8 cellular contexts compared by ENCODE assay signal in genomic region chr2:54106631-54107454, GRCh38. TPM values are rescaled to one million over a fixed set of nuclear protein-coding genes. Genes with fewer than 3 reads are reported as not detected.
DNase-seq lines count a peak whose midpoint lies in the region; ATAC-seq and TF ChIP-seq lines count a peak whose summit lies in the region.

No MANE protein-coding gene starts in this region.

- peak; percentile 16 for DNase-seq in activated CD8-positive, alpha-beta memory T cell treated with anti-CD3 and anti-CD28 coated beads, Interleukin-2, amount 50 U/mL, for 1 hour (ENCODE audit: extremely low read depth)
- DNase-seq in activated CD8-positive, alpha-beta memory T cell treated with anti-CD3 and anti-CD28 coated beads, Interleukin-2, amount 50 U/mL, for 48 hours: no peak
- DNase-seq in HCT116 (ENCODE audit: low read depth, low spot score) (peak; percentile 53), NCI-H2107 (lab: John Stamatoyannopoulos, UW) (peak; percentile 3), WTC11 (ENCODE audit: low spot score) (no peak), mesenchymal stem cell (peak; percentile 64), ureter (ENCODE audit: low spot score) (peak; percentile 52)
- peak in 2 of 3 donors; percentile 8 to 28 for DNase-seq in effector memory CD4-positive, alpha-beta T cell

- H3K27ac ChIP-seq in HCT116 (ENCODE audit: low read depth, low read length) (no peak overlapping the region), mesenchymal stem cell (ENCODE audit: low read length, poor library complexity, severe bottlenecking) (no peak overlapping the region)
- H3K27ac ChIP-seq in effector memory CD4-positive, alpha-beta T cell (ENCODE audit: insufficient read depth, low read length, poor library complexity, severe bottlenecking): no peak overlapping the region

- H3K9me3 Mint-ChIP-seq in WTC11: no peaks in the 10 kb centered on the region

- no peak overlapping the region for H3K4ac ChIP-seq in mesenchymal stem cell (ENCODE audit: low read depth in 1 of 2, low read length in 2 of 2)

- CTCF ChIA-PET in HCT116 (lab: Charles Lee): interaction anchor here (0.6 to 2.8 kb wide), 32 partner anchors 8 to 1068 kb away, joined by 3 to 58 read pairs (median 4); partner anchors contain the start of gene ACYP2
- CTCF ChIA-PET in WTC11 (lab: Charles Lee): interaction anchor here (0.6 to 2.6 kb wide), 39 partner anchors 8 to 820 kb away, joined by 3 to 29 read pairs (median 4); no protein-coding TSS in a partner anchor

- peaks cover 12 to 18% of the 10 kb centered on the region in 2 experiments for H3K4me1 ChIP-seq in HCT116 (ENCODE audit: control insufficient read depth in 1 of 2, insufficient read depth in 2 of 2, low read length in 2 of 2)
- H3K4me1 ChIP-seq in effector memory CD4-positive, alpha-beta T cell (ENCODE audit: control insufficient read depth, insufficient read depth, low read length, poor library complexity, severe bottlenecking): peaks cover 7% of the 10 kb centered on the region
- H3K4me1 ChIP-seq in mesenchymal stem cell (ENCODE audit: control insufficient read depth, insufficient read depth, low read depth, low read length): peaks cover 3% of the 10 kb centered on the region

- H3K4me2 ChIP-seq in HCT116 (ENCODE audit: low read length): peak overlapping the region; percentile 27
- no peak overlapping the region for H3K4me2 ChIP-seq in mesenchymal stem cell (ENCODE audit: low read length, poor library complexity, severe bottlenecking)

- H3K18ac ChIP-seq in mesenchymal stem cell (ENCODE audit: low read depth in 1 of 2, low read length in 2 of 2): no peak overlapping the region

- no peaks in the 10 kb centered on the region for H3K36me3 Mint-ChIP-seq in WTC11

- H3K27me3 ChIP-seq in HCT116 (ENCODE audit: insufficient read depth, low read length) (no peaks in the 10 kb centered on the region), mesenchymal stem cell (ENCODE audit: control insufficient read depth in 1 of 2, insufficient read depth in 1 of 2, low read length in 2 of 2) (no peaks in the 10 kb centered on the region)
- no peaks in the 10 kb centered on the region for H3K27me3 ChIP-seq in effector memory CD4-positive, alpha-beta T cell (replicated peaks; ENCODE audit: control insufficient read depth, insufficient read depth, low read length, poor library complexity, severe bottlenecking)

- no peak overlapping the region for H2AK5ac ChIP-seq in mesenchymal stem cell (ENCODE audit: low read length, severe bottlenecking)

- H2AFZ ChIP-seq in HCT116 (ENCODE audit: low read depth, low read length, poor library complexity, severe bottlenecking) (no peak overlapping the region), mesenchymal stem cell (ENCODE audit: low read depth, low read length) (no peak overlapping the region)

- WGBS in mesenchymal stem cell: 67% methylated on average over 10 of the region's 12 CpGs

- TF ChIP-seq CTCF in HCT116 (IDR thresholded peaks at IDR 0.05 in 2 of 3, conservative IDR thresholded peaks at IDR 0.05 in 1 of 3; ENCODE audit: borderline replicate concordance in 1 of 3, insufficient read depth in 1 of 3, low read depth in 2 of 3, low read length in 2 of 3): peak; percentile 74 to 81 (median 78); a peak in 5 of 6 replicates
- TF ChIP-seq CTCF in WTC11 (IDR thresholded peaks at IDR 0.05): peak; percentile 31; the same call in 1 of the 2 replicates

- ATAC-seq in HCT116: peak; percentile 80
- ATAC-seq in WTC11: peak; percentile 45

- H4K8ac ChIP-seq in mesenchymal stem cell (ENCODE audit: low read length): no peak overlapping the region

- H3K9me2 ChIP-seq in HCT116 (ENCODE audit: insufficient read depth): no peaks in the 10 kb centered on the region

- H3K4me3 Mint-ChIP-seq in WTC11: no peak overlapping the region

- H4K20me1 ChIP-seq in HCT116 (ENCODE audit: insufficient read depth): no peaks in the 10 kb centered on the region

- no peak overlapping the region for H2BK12ac ChIP-seq in mesenchymal stem cell (ENCODE audit: low read length in 2 of 2)

- intact Hi-C loops in HCT116 (cut with micrococcal nuclease): loop anchor here (1.0 to 10.0 kb wide), 5 partner anchors 396 to 1068 kb away; no protein-coding TSS in a partner anchor

- H2BK120ac ChIP-seq in mesenchymal stem cell (ENCODE audit: low read depth, low read length): no peak overlapping the region

- no peaks in the 10 kb centered on the region for H3K79me2 ChIP-seq in HCT116 (ENCODE audit: insufficient read depth, low read length)

- RAD21 ChIA-PET in HCT116 (lab: Charles Lee; ENCODE audit: low non-redundant PET in 1 of 2, low total read pairs in 2 of 2, uncharacterized antibody in 2 of 2, unreplicated experiment in 2 of 2): interaction anchor here (0.9 to 1.5 kb wide), 5 partner anchors 54 to 732 kb away, joined by 3 to 9 read pairs (median 4); no protein-coding TSS in a partner anchor

- peak; percentile 88 for TF ChIP-seq RAD21 in HCT116 (IDR thresholded peaks at IDR 0.05; ENCODE audit: low read depth)

- no peaks in the 10 kb centered on the region for H3K27me3 Mint-ChIP-seq in WTC11 (ENCODE audit: low read depth)

- H3K9me3 ChIP-seq in HCT116 (ENCODE audit: control insufficient read depth in 1 of 2, insufficient read depth in 1 of 2, low read depth in 1 of 2, low read length in 2 of 2) (no peaks in the 10 kb centered on the region), mesenchymal stem cell (ENCODE audit: control insufficient read depth, low read length) (no peaks in the 10 kb centered on the region)
- no peaks in the 10 kb centered on the region for H3K9me3 ChIP-seq in effector memory CD4-positive, alpha-beta T cell (ENCODE audit: control insufficient read depth, low read length)

- no peak overlapping the region for H2BK15ac ChIP-seq in mesenchymal stem cell (ENCODE audit: low read depth, poor library complexity, severe bottlenecking)

- H3K27ac Mint-ChIP-seq in WTC11: peak overlapping the region; percentile 32; the same call in 1 of the 2 replicates

- no peak overlapping the region for H4K91ac ChIP-seq in mesenchymal stem cell (ENCODE audit: low read length)

- peaks cover 8% of the 10 kb centered on the region for H3K4me1 Mint-ChIP-seq in WTC11

- H3K14ac ChIP-seq in mesenchymal stem cell (ENCODE audit: low read length in 2 of 2): no peak overlapping the region

- H3K4me3 ChIP-seq in HCT116 (replicated peaks in 1 of 2; ENCODE audit: low read depth in 1 of 2, low read length in 2 of 2): 0 out of 4 replicates have a peak overlapping the region, but pooled peaks of 1 of the 2 experiments have one; percentile 13
- H3K4me3 ChIP-seq in effector memory CD4-positive, alpha-beta T cell (ENCODE audit: insufficient read depth, low read depth, low read length, poor library complexity, severe bottlenecking): no peak overlapping the region
- no peak overlapping the region for H3K4me3 ChIP-seq in mesenchymal stem cell (ENCODE audit: insufficient read depth in 1 of 2, low read depth in 1 of 2, low read length in 2 of 2)

- H2BK5ac ChIP-seq in mesenchymal stem cell (ENCODE audit: low read depth, low read length, poor library complexity, severe bottlenecking): no peak overlapping the region

- POLR2A ChIA-PET in HCT116 (lab: Charles Lee): interaction anchor here (0.6 kb wide), 1 partner anchor 9 kb away, joined by 3 read pairs; the partner anchor contains the start of gene ACYP2
- POLR2A ChIA-PET in WTC11 (lab: Charles Lee): interaction anchor here (0.5 to 0.6 kb wide), 2 partner anchors 45 to 598 kb away, joined by 4 to 8 read pairs; no protein-coding TSS in a partner anchor

- H3K23ac ChIP-seq in mesenchymal stem cell (ENCODE audit: low read length in 2 of 2): no peak overlapping the region

- H3K9ac ChIP-seq in HCT116 (ENCODE audit: low read length) (no peak overlapping the region), mesenchymal stem cell (ENCODE audit: low read length) (peak overlapping the region; percentile 22)

- TF ChIP-seq POLR2A in HCT116 (IDR thresholded peaks at IDR 0.05; ENCODE audit: borderline replicate concordance, extremely low read depth, insufficient read depth, insufficient read length): no peak

- H3K36me3 ChIP-seq in HCT116 (ENCODE audit: control insufficient read depth in 1 of 2, insufficient read depth in 2 of 2, low read length in 2 of 2) (no peaks in the 10 kb centered on the region), mesenchymal stem cell (ENCODE audit: control insufficient read depth in 1 of 2, insufficient read depth in 2 of 2, low read depth in 1 of 2, low read length in 2 of 2) (no peaks in the 10 kb centered on the region)
- H3K36me3 ChIP-seq in effector memory CD4-positive, alpha-beta T cell (ENCODE audit: control insufficient read depth, insufficient read depth, low read length): no peaks in the 10 kb centered on the region

- H3K79me1 ChIP-seq in mesenchymal stem cell (replicated peaks; ENCODE audit: low read length, poor library complexity, severe bottlenecking): no peaks in the 10 kb centered on the region

- BruUV-seq in HCT116 (replicated peaks; lab: Mats Ljungman, UMichigan): no TSS peak

TF ChIP-seq in HCT116, 20 proteins besides CTCF, POLR2A, EP300 and RAD21 (continues in another document):
- TF ChIP-seq CEBPB (IDR thresholded peaks at IDR 0.05; ENCODE audit: low read depth) (no peak), CBX3 (IDR thresholded peaks at IDR 0.05; ENCODE audit: low read depth) (no peak), ELF1 (IDR thresholded peaks at IDR 0.05; ENCODE audit: borderline replicate concordance, low read depth) (no peak), EZH2 (IDR thresholded peaks at IDR 0.05) (no peak), SP1 (IDR thresholded peaks at IDR 0.05; ENCODE audit: low read depth) (no peak)

TF ChIP-seq in WTC11, 78 proteins besides CTCF, POLR2A, EP300 and RAD21 (continues in another document):
- TF ChIP-seq, protein P1, sequence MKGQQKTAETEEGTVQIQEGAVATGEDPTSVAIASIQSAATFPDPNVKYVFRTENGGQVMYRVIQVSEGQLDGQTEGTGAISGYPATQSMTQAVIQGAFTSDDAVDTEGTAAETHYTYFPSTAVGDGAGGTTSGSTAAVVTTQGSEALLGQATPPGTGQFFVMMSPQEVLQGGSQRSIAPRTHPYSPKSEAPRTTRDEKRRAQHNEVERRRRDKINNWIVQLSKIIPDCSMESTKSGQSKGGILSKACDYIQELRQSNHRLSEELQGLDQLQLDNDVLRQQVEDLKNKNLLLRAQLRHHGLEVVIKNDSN (CRISPR knock-in tag; IDR thresholded peaks at IDR 0.05): no peak
- TF ChIP-seq ZNF396 (CRISPR knock-in tag; IDR thresholded peaks at IDR 0.05; ENCODE audit: borderline replicate concordance) (no peak), NFE2L1 (CRISPR knock-in tag; IDR thresholded peaks at IDR 0.05) (no peak), ZNF121 (CRISPR knock-in tag; IDR thresholded peaks at IDR 0.05) (no peak), ATF1 (CRISPR knock-in tag; IDR thresholded peaks at IDR 0.05) (no peak), NR1H2 (CRISPR knock-in tag; IDR thresholded peaks at IDR 0.05) (no peak), TCF7 (CRISPR knock-in tag; IDR thresholded peaks at IDR 0.05; ENCODE audit: low read depth) (no peak), GRHL2 (CRISPR knock-in tag; IDR thresholded peaks at IDR 0.05; ENCODE audit: insufficient replicate concordance, severe bottlenecking) (no peak)

RNA-seq across cellular contexts. Expression of gene ACYP2, which starts 8.6 kb away (rescaled TPM):
- total RNA-seq in HCT116 (2021; ENCODE audit: unreplicated experiment): 9.4 TPM
- polyA plus RNA-seq in HCT116 (2012): 9.1 and 12.7 TPM in 2 replicates
- total RNA-seq in WTC11 (2021): 4.4 to 6.3 TPM (median 5.7 TPM) in 3 replicates
- polyA plus RNA-seq in mesenchymal stem cell (2013, experiment 1 of 2): 10.3 TPM
- polyA plus RNA-seq in mesenchymal stem cell (2013, experiment 2 of 2): 12.4 TPM
- 22.9 TPM for total RNA-seq in ureter

Comparison
In these comparisons a context has a peak if more than half of its experiments do, and no peak if none do; other contexts are left out.
1. DNase-seq: peak in activated CD8-positive, alpha-beta memory T cell treated with anti-CD3 and anti-CD28 coated beads, Interleukin-2, amount 50 U/mL, for 1 hour (single experiment), HCT116 (single experiment), NCI-H2107 (single experiment), effector memory CD4-positive, alpha-beta T cell (2 of 3), mesenchymal stem cell (single experiment) and ureter (single experiment); none in activated CD8-positive, alpha-beta memory T cell treated with anti-CD3 and anti-CD28 coated beads, Interleukin-2, amount 50 U/mL, for 48 hours (single experiment) and WTC11 (single experiment).